ENCODE assay signal across 23 cellular contexts in genomic region chr16:70709961-70710360, GRCh38. TPM values are rescaled to one million over a fixed set of nuclear protein-coding genes. Genes with fewer than 3 reads are reported as not detected.
A peak's percentile ranks its signal among the peaks of the same experiment; 100 is the strongest.
DNase-seq lines count a peak whose midpoint lies in the region; FAIRE-seq and TF ChIP-seq lines count a peak whose summit lies in the region.
"Had no signal": no experiment of that assay in that cellular context is flagged by ENCODE, and none has a peak within 500 bp of the region (broad histone marks: within the 10 kb centered on the region; RNA-seq: fewer than 3 reads in every experiment).

No MANE protein-coding gene starts in this region.

- FAIRE-seq in H1 (lab: Jason Lieb, UNC): no peak
- FAIRE-seq: HTR-8/SVneo, keratinocyte had no signal

- H3K4me1 ChIP-seq in H1 (replicated peaks in 1 of 4; ENCODE audit: control insufficient read depth in 3 of 4, insufficient read depth in 4 of 4, low read length in 3 of 4) (peaks cover 4 to 32% (median 21%) of the 10 kb centered on the region in 4 experiments), mesenchymal stem cell (ENCODE audit: control insufficient read depth, insufficient read depth, low read depth, low read length) (peaks cover 35% of the 10 kb centered on the region), tibial artery (peaks cover 4 to 76% (median 64%) of the 10 kb centered on the region in 4 donors)

- H3K4ac ChIP-seq in H1 (replicated peaks; ENCODE audit: insufficient read length, low read depth, low read length) (no peak overlapping the region), mesenchymal stem cell (ENCODE audit: low read depth in 1 of 2, low read length in 2 of 2) (peak overlapping the region in 1 of 2 experiments; percentile 26)

- no peak overlapping the region for H4K91ac ChIP-seq in H1 (replicated peaks; ENCODE audit: insufficient read length, low read length)
- H4K91ac ChIP-seq in mesenchymal stem cell (ENCODE audit: low read length): peak overlapping the region; percentile 80

- H3K79me2 ChIP-seq in H1 (ENCODE audit: control insufficient read depth in 1 of 2, insufficient read depth in 2 of 2, low read length in 2 of 2): no peaks in the 10 kb centered on the region

- no peaks in the 10 kb centered on the region; the same call in 1 of the 2 replicates for H3K36me3 ChIP-seq in KOPT-K1 (ENCODE audit: insufficient read depth, low read length)
- H3K36me3 ChIP-seq in H1 (ENCODE audit: control insufficient read depth in 2 of 4, insufficient read depth in 4 of 4, low read length in 3 of 4): no peaks in the 10 kb centered on the region
- H3K36me3 ChIP-seq in mesenchymal stem cell (ENCODE audit: control insufficient read depth in 1 of 2, insufficient read depth in 2 of 2, low read depth in 1 of 2, low read length in 2 of 2): peaks cover 5 to 24% of the 10 kb centered on the region in 2 experiments
- no peaks in the 10 kb centered on the region for H3K36me3 ChIP-seq in tibial artery
- H3K36me3 ChIP-seq: ovary had no signal

- H2AK5ac ChIP-seq in H1 (ENCODE audit: low read depth, low read length) (no peak overlapping the region), mesenchymal stem cell (ENCODE audit: low read length, severe bottlenecking) (no peak overlapping the region)

- TF ChIP-seq CTCF in H1 (IDR thresholded peaks at IDR 0.05; ENCODE audit: control extremely low read depth in 1 of 3, insufficient read depth in 1 of 3, low read depth in 1 of 3, low read length in 3 of 3) (no peak), tibial artery (IDR thresholded peaks at IDR 0.05) (no peak)

- peaks cover 0 to 3% of the 10 kb centered on the region in 2 experiments for H4K20me1 ChIP-seq in H1 (replicated peaks in 1 of 2; ENCODE audit: control insufficient read depth in 1 of 2, insufficient read depth in 2 of 2, low read length in 2 of 2)

- H2BK5ac ChIP-seq in H1 (ENCODE audit: low read depth, low read length): no peak overlapping the region
- no peak overlapping the region for H2BK5ac ChIP-seq in mesenchymal stem cell (ENCODE audit: low read depth, low read length, poor library complexity, severe bottlenecking)

- no peak for TF ChIP-seq EP300 in H1 (IDR thresholded peaks at IDR 0.05; ENCODE audit: borderline replicate concordance in 1 of 2, low read depth in 2 of 2, low read length in 2 of 2)

- H4K8ac ChIP-seq in H1 (ENCODE audit: extremely low read depth, insufficient read depth, low read length) (no peak overlapping the region), mesenchymal stem cell (ENCODE audit: low read length) (no peak overlapping the region)

- no peak overlapping the region for H3K4me2 ChIP-seq in H1 (ENCODE audit: insufficient read depth in 1 of 2, low read depth in 2 of 2, low read length in 2 of 2)
- H3K4me2 ChIP-seq in mesenchymal stem cell (ENCODE audit: low read length, poor library complexity, severe bottlenecking): no peak overlapping the region
- H3K4me2 ChIP-seq: KMS-11 had no signal

- no peak overlapping the region for H3K18ac ChIP-seq in H1 (ENCODE audit: extremely low read depth, low read length)
- H3K18ac ChIP-seq in mesenchymal stem cell (ENCODE audit: low read depth in 1 of 2, low read length in 2 of 2): peak overlapping the region; percentile 38 to 71

- H3K9ac ChIP-seq in H1 (replicated peaks in 1 of 4; ENCODE audit: extremely low read depth in 1 of 4, low read depth in 3 of 4, low read length in 3 of 4): no peak overlapping the region
- H3K9ac ChIP-seq in mesenchymal stem cell (ENCODE audit: low read length): no peak overlapping the region
- H3K9ac ChIP-seq: KMS-11 had no signal

- H3K23ac ChIP-seq in H1 (ENCODE audit: insufficient read length) (no peak overlapping the region), mesenchymal stem cell (ENCODE audit: low read length in 2 of 2) (peak overlapping the region in 1 of 2 experiments; percentile 54)

- no peak overlapping the region for H3K14ac ChIP-seq in H1 (ENCODE audit: insufficient read length)
- H3K14ac ChIP-seq in mesenchymal stem cell (ENCODE audit: low read length in 2 of 2): no peak overlapping the region

- no peak for TF ChIP-seq POLR2A in H1 (IDR thresholded peaks at IDR 0.05; ENCODE audit: control extremely low read depth in 1 of 2, low read depth in 2 of 2, low read length in 2 of 2)

- CTCF ChIA-PET in H1 (lab: Charles Lee; ENCODE audit: partially characterized antibody): interaction anchor here (0.9 to 3.5 kb wide), 5 partner anchors 9 to 61 kb away, joined by 3 to 17 read pairs (median 7); no protein-coding TSS in a partner anchor

- no peaks in the 10 kb centered on the region for H3K79me1 ChIP-seq in H1 (ENCODE audit: low read depth, low read length)
- peaks cover 11% of the 10 kb centered on the region for H3K79me1 ChIP-seq in mesenchymal stem cell (replicated peaks; ENCODE audit: low read length, poor library complexity, severe bottlenecking)

- no peaks in the 10 kb centered on the region for H3K27me3 ChIP-seq in H1 (replicated peaks in 1 of 4; ENCODE audit: control insufficient read depth in 3 of 4, extremely low read depth in 1 of 4, insufficient read depth in 3 of 4, low read length in 3 of 4)
- no peaks in the 10 kb centered on the region for H3K27me3 ChIP-seq in mesenchymal stem cell (ENCODE audit: control insufficient read depth in 1 of 2, insufficient read depth in 1 of 2, low read length in 2 of 2)
- H3K27me3 ChIP-seq in tibial artery: no peaks in the 10 kb centered on the region
- H3K27me3 ChIP-seq: ovary had no signal

- TF ChIP-seq RAD21 in H1 (IDR thresholded peaks at IDR 0.05 in 1 of 2, conservative IDR thresholded peaks at IDR 0.05 in 1 of 2; ENCODE audit: low read depth in 2 of 2, low read length in 2 of 2): no peak

- H3K9me3 ChIP-seq in KOPT-K1 (ENCODE audit: insufficient read depth, low read length, poor library complexity, severe bottlenecking) (no peaks in the 10 kb centered on the region), H1 (ENCODE audit: insufficient read depth in 2 of 2, low read depth in 1 of 2, low read length in 1 of 2) (no peaks in the 10 kb centered on the region), mesenchymal stem cell (ENCODE audit: control insufficient read depth, low read length) (no peaks in the 10 kb centered on the region), tibial artery (no peaks in the 10 kb centered on the region)
- H3K9me3 ChIP-seq: ovary had no signal

- intact Hi-C loops in tibial artery (cut with DNase I; ENCODE audit: low total_unique reads): no loop called here

- H4K5ac ChIP-seq in H1 (ENCODE audit: insufficient read length, low read depth, low read length): no peak overlapping the region

- H2BK120ac ChIP-seq in H1 (replicated peaks; ENCODE audit: low read depth, low read length) (no peak overlapping the region), mesenchymal stem cell (ENCODE audit: low read depth, low read length) (no peak overlapping the region)

- H3K27ac ChIP-seq in KOPT-K1 (ENCODE audit: low read depth, low read length, poor library complexity, severe bottlenecking): peak overlapping the region; percentile 43
- H3K27ac ChIP-seq in H1 (ENCODE audit: low read depth, low read length): no peak overlapping the region
- H3K27ac ChIP-seq in mesenchymal stem cell (ENCODE audit: low read length, poor library complexity, severe bottlenecking): no peak overlapping the region
- peak overlapping the region; percentile 51 to 100 for H3K27ac ChIP-seq in tibial artery
- no peak overlapping the region for H3K27ac ChIP-seq in substantia nigra (ENCODE audit: low read depth, low read length, poor library complexity, severe bottlenecking)
- H3K27ac ChIP-seq: KMS-11, ovary, SK-N-MC, VCaP had no signal

- H2BK20ac ChIP-seq in H1 (ENCODE audit: low read length): no peak overlapping the region

- POLR2A ChIA-PET in H1 (lab: Charles Lee; ENCODE audit: partially characterized antibody): interaction anchor here (1.3 kb wide), 1 partner anchor 15 kb away, joined by 4 read pairs; no protein-coding TSS in a partner anchor

- 98% methylated on average over 7 of the region's 7 CpGs; no CpG with 5 or more reads in 1 of the 2 experiments for WGBS in H1 (ENCODE audit: extremely low coverage in 1 of 2, insufficient coverage in 1 of 2, insufficient read length in 1 of 2, insufficient replicate concordance in 2 of 2, low coverage in 1 of 2, low lambda C conversion rate in 2 of 2, missing lambda C conversion rate in 1 of 2), 2 experiments
- 96% methylated on average over 7 of the region's 7 CpGs for WGBS in mesenchymal stem cell

- H2BK15ac ChIP-seq in H1 (ENCODE audit: low read length) (0 out of 2 replicates have a peak overlapping the region, but pooled peaks have one; percentile 40), mesenchymal stem cell (ENCODE audit: low read depth, poor library complexity, severe bottlenecking) (no peak overlapping the region)

- no peak overlapping the region for H3K4me3 ChIP-seq in H1 (ENCODE audit: extremely low read depth in 1 of 4, insufficient read depth in 2 of 4, low read depth in 3 of 4, low read length in 4 of 4)
- H3K4me3 ChIP-seq in mesenchymal stem cell (ENCODE audit: insufficient read depth in 1 of 2, low read depth in 1 of 2, low read length in 2 of 2): no peak overlapping the region
- H3K4me3 ChIP-seq in tibial artery: no peak overlapping the region
- H3K4me3 ChIP-seq: ovary, SK-N-MC had no signal

- no peak overlapping the region for H2AFZ ChIP-seq in H1 (ENCODE audit: low read length)
- no peak overlapping the region for H2AFZ ChIP-seq in mesenchymal stem cell (ENCODE audit: low read depth, low read length)

- DNase-seq in H1 (ENCODE audit: low read depth in 1 of 2, low spot score in 2 of 2) (no peak), mesenchymal stem cell (no peak), tibial artery (no peak), substantia nigra (lab: John Stamatoyannopoulos, UW) (no peak), NCI-H446 (lab: John Stamatoyannopoulos, UW) (no peak)
- DNase-seq in stimulated activated CD4-positive, alpha-beta T cell treated with anti-CD3 and anti-CD28 coated beads, Interleukin-1b, Interleukin-23, amount 100 ng/mL, for 48 hours: no peak
- DNase-seq: activated CD4-positive, alpha-beta T cell treated with anti-CD3 and anti-CD28 coated beads, Interleukin-2, amount 10 ng/mL, durations not matched to agents 24 days and 14 days; aorta; dermis blood vessel endothelial cell; glutamatergic neuron; mesendoderm; naive thymus-derived CD8-positive, alpha-beta T cell; NCI-H1694 treated with DMSO at 0.1 percent for 48 hours; NCI-H2171 treated with DMSO at 0.1 percent for 48 hours; NCI-H748 treated with DMSO at 0.1 percent for 48 hours; ovary; T-helper 2 cell had no signal

- no peak overlapping the region for H3K56ac ChIP-seq in H1 (replicated peaks; ENCODE audit: insufficient read length, low read depth, low read length)

- H2BK12ac ChIP-seq in H1 (ENCODE audit: low read depth, low read length) (peak overlapping the region; percentile 63; the same call in 1 of the 2 replicates), mesenchymal stem cell (ENCODE audit: low read length in 2 of 2) (peak overlapping the region; percentile 86 to 91)

- no peaks in the 10 kb centered on the region for H3K23me2 ChIP-seq in H1 (ENCODE audit: low read depth, low read length)

RNA-seq across cellular contexts. Expression of gene MTSS2, which starts 24.1 kb away (rescaled TPM):
- 34.2 and 36.7 TPM in 2 replicates for total RNA-seq in H1 (2021; fragmentation: NEBNext Ultra II Directional; extraction: Animal tissue kit (Norgen Biotek cat#: 25700))
- 23.3 and 33.8 TPM in 2 replicates for polyA plus RNA-seq in H1 (2011; rRNA removed)
- polyA plus RNA-seq in H1 (2011; cell fraction: cytosol; rRNA removed): 26.1 TPM
- polyA plus RNA-seq in H1 (2011; cell fraction: nucleus; rRNA removed): 34.8 TPM
- 22.4 to 38.9 TPM (median 37.5 TPM) in 4 replicates for polyA plus RNA-seq in H1 (2012, experiment 1 of 2)
- polyA plus RNA-seq in H1 (2012, experiment 2 of 2): 14.0 TPM
- polyA plus RNA-seq in H1 (2013, experiment 1 of 2): 32.8 TPM
- 34.0 TPM for polyA plus RNA-seq in H1 (2013, experiment 2 of 2)
- 13.3 and 15.3 TPM in 2 replicates for polyA minus RNA-seq in H1 (2011; rRNA and poly(A)+ RNA removed)
- 23.2 TPM for polyA minus RNA-seq in H1 (2011; cell fraction: cytosol; rRNA and poly(A)+ RNA removed)
- 18.2 TPM for polyA minus RNA-seq in H1 (2011; cell fraction: nucleus; rRNA and poly(A)+ RNA removed)
- 105 TPM for polyA plus RNA-seq in mesenchymal stem cell (2013, experiment 1 of 2)
- polyA plus RNA-seq in mesenchymal stem cell (2013, experiment 2 of 2): 103 TPM

Comparison
In these comparisons a context has a peak if more than half of its experiments do, and no peak if none do; other contexts are left out.
1. H3K27ac ChIP-seq: peak in KOPT-K1 (single experiment) and tibial artery (2 of 2); none in H1 (single experiment), mesenchymal stem cell (single experiment) and substantia nigra (single experiment).